16 cellular contexts compared by ENCODE assay signal in genomic region chr7:132059141-132059540, GRCh38.
A peak's percentile ranks its signal among the peaks of the same experiment; 100 is the strongest.
DNase-seq lines count a peak whose midpoint lies in the region; ATAC-seq and TF ChIP-seq lines count a peak whose summit lies in the region.
"Had no signal": no experiment of that assay in that cellular context is flagged by ENCODE, and none has a peak within 500 bp of the region (broad histone marks: within the 10 kb centered on the region; RNA-seq: fewer than 3 reads in every experiment).

No MANE protein-coding gene starts in this region.

- H3K36me3 ChIP-seq in trophoblast cell (ENCODE audit: control insufficient read depth in 1 of 2, insufficient read depth in 2 of 2, low read length in 2 of 2) = no peaks in the 10 kb centered on the region
- no peaks in the 10 kb centered on the region for H3K36me3 ChIP-seq in gastroesophageal sphincter
- H3K36me3 ChIP-seq: Peyer's patch, suprapubic skin had no signal

- H3K27me3 ChIP-seq in trophoblast cell (ENCODE audit: insufficient read depth, low read length) (no peaks in the 10 kb centered on the region), gastroesophageal sphincter (no peaks in the 10 kb centered on the region)
- H3K27me3 ChIP-seq: Peyer's patch had no signal

- no peaks in the 10 kb centered on the region for H3K79me2 ChIP-seq in trophoblast cell (ENCODE audit: control insufficient read depth, insufficient read depth, low read length, poor library complexity)

- peaks cover 1% of the 10 kb centered on the region for H3K36me3 Mint-ChIP-seq in activated naive CD8-positive, alpha-beta T cell treated with anti-CD3 and anti-CD28 coated beads, Interleukin-2, amount 50 U/mL, for 24 hours (ENCODE audit: low read depth)

- no peak overlapping the region for H2AFZ ChIP-seq in trophoblast cell (ENCODE audit: insufficient read depth, low read length, poor library complexity)

- DNase-seq in activated naive CD8-positive, alpha-beta T cell treated with anti-CD3 and anti-CD28 coated beads, Interleukin-2, amount 50 U/mL, for 24 hours = no peak
- DNase-seq in trophoblast cell = no peak
- DNase-seq: activated CD4-positive, alpha-beta T cell treated with anti-CD3 and anti-CD28 coated beads for 48 hours; activated T-cell treated with anti-CD3 and anti-CD28 coated beads, Interleukin-2, amount 50 U/mL, for 4 hours; Caco-2; dorsolateral prefrontal cortex; NCI-H1417; Peyer's patch; SK-N-SH; stimulated activated CD4-positive, alpha-beta T cell treated with anti-CD3 and anti-CD28 coated beads, Interleukin-2, amount 100 ng/mL, for 24 hours had no signal

- H3K23ac ChIP-seq in trophoblast cell (ENCODE audit: low read length) = no peak overlapping the region

- H2AK5ac ChIP-seq in trophoblast cell (ENCODE audit: low read length) = no peak overlapping the region

- ATAC-seq in GM18517 (IDR thresholded peaks at IDR 0.05; ENCODE audit: unreplicated experiment) = peak; percentile 65
- peak; percentile 71 for ATAC-seq in GM19372 (IDR thresholded peaks at IDR 0.05; ENCODE audit: low read depth, unreplicated experiment)
- peak; percentile 89 for ATAC-seq in HG03095 (IDR thresholded peaks at IDR 0.05; ENCODE audit: unreplicated experiment)
- ATAC-seq in activated naive CD8-positive, alpha-beta T cell treated with anti-CD3 and anti-CD28 coated beads, Interleukin-2, amount 50 U/mL, for 24 hours = peak; percentile 40
- no peak for ATAC-seq in gastroesophageal sphincter
- no peak for ATAC-seq in GM19328 (IDR thresholded peaks at IDR 0.05; ENCODE audit: unreplicated experiment)

- no peak overlapping the region for H3K27ac ChIP-seq in trophoblast cell (ENCODE audit: low read depth, low read length)
- no peak overlapping the region for H3K27ac ChIP-seq in gastroesophageal sphincter
- H3K27ac ChIP-seq: dorsolateral prefrontal cortex, Peyer's patch, suprapubic skin had no signal

- no peak overlapping the region for H3K9ac ChIP-seq in trophoblast cell (ENCODE audit: low read length)
- H3K9ac ChIP-seq: SK-N-SH had no signal

- H3K4me3 Mint-ChIP-seq in activated naive CD8-positive, alpha-beta T cell treated with anti-CD3 and anti-CD28 coated beads, Interleukin-2, amount 50 U/mL, for 24 hours = no peak overlapping the region
- H3K4me3 Mint-ChIP-seq: activated T-cell treated with anti-CD3 and anti-CD28 coated beads, Interleukin-2, amount 50 U/mL, for 4 hours had no signal

- H4K91ac ChIP-seq in trophoblast cell (ENCODE audit: low read depth, low read length) = no peak overlapping the region

- no peak overlapping the region for H3K14ac ChIP-seq in trophoblast cell (ENCODE audit: low read length)

- no peak overlapping the region for H3K27ac Mint-ChIP-seq in activated naive CD8-positive, alpha-beta T cell treated with anti-CD3 and anti-CD28 coated beads, Interleukin-2, amount 50 U/mL, for 24 hours

- H4K8ac ChIP-seq in trophoblast cell (ENCODE audit: low read depth, low read length) = no peak overlapping the region

- H2BK120ac ChIP-seq in trophoblast cell (ENCODE audit: insufficient read depth, low read length, poor library complexity) = no peak overlapping the region

- H3K18ac ChIP-seq in trophoblast cell (ENCODE audit: low read length) = no peak overlapping the region

- TF ChIP-seq POLR2A in gastroesophageal sphincter (IDR thresholded peaks at IDR 0.05) = no peak

- no peak overlapping the region for H3K4me3 ChIP-seq in trophoblast cell (ENCODE audit: low read depth, low read length)
- H3K4me3 ChIP-seq in gastroesophageal sphincter = no peak overlapping the region
- H3K4me3 ChIP-seq: dorsolateral prefrontal cortex, Peyer's patch, suprapubic skin had no signal

- no peak overlapping the region for H4K12ac ChIP-seq in trophoblast cell (ENCODE audit: low read depth, low read length)

- TF ChIP-seq CTCF in gastroesophageal sphincter (IDR thresholded peaks at IDR 0.05) = no peak

- no peak overlapping the region for H3K4me2 ChIP-seq in trophoblast cell (ENCODE audit: low read length)
- H3K4me2 ChIP-seq: SK-N-SH had no signal

- H2BK5ac ChIP-seq in trophoblast cell (ENCODE audit: low read depth, low read length, poor library complexity) = no peak overlapping the region

- H3K9me3 ChIP-seq in trophoblast cell (ENCODE audit: insufficient read depth, low read depth, low read length) (peaks cover 7% of the 10 kb centered on the region), gastroesophageal sphincter (no peaks in the 10 kb centered on the region)
- H3K9me3 ChIP-seq: Peyer's patch, SK-N-SH, suprapubic skin had no signal

- H3K4me1 ChIP-seq in trophoblast cell (ENCODE audit: control insufficient read depth in 1 of 2, insufficient read depth in 2 of 2, low read length in 2 of 2) (no peaks in the 10 kb centered on the region), gastroesophageal sphincter (peaks cover 0 to 19% (median 3%) of the 10 kb centered on the region in 3 donors)
- H3K4me1 ChIP-seq: Caco-2, Peyer's patch, suprapubic skin had no signal

- H3K9me3 Mint-ChIP-seq in activated naive CD8-positive, alpha-beta T cell treated with anti-CD3 and anti-CD28 coated beads, Interleukin-2, amount 50 U/mL, for 24 hours = peaks cover 5% of the 10 kb centered on the region

- H3K4ac ChIP-seq in trophoblast cell (ENCODE audit: low read depth, low read length) = no peak overlapping the region

- no CpG with 5 or more reads among the region's 4 CpGs for WGBS in trophoblast cell (ENCODE audit: extremely low coverage, insufficient coverage, insufficient read length)
- WGBS in gastroesophageal sphincter (ENCODE audit: low coverage in 1 of 2), 2 donors = 77 to 80% methylated on average over 3 of the region's 4 CpGs

- H3K79me1 ChIP-seq in trophoblast cell (ENCODE audit: low read length) = no peaks in the 10 kb centered on the region

- H3K27me3 Mint-ChIP-seq in activated naive CD8-positive, alpha-beta T cell treated with anti-CD3 and anti-CD28 coated beads, Interleukin-2, amount 50 U/mL, for 24 hours = peaks cover 7% of the 10 kb centered on the region

- no peak overlapping the region for H2BK12ac ChIP-seq in trophoblast cell (ENCODE audit: low read length)

- TF ChIP-seq EP300 in gastroesophageal sphincter (IDR thresholded peaks at IDR 0.05) = no peak

- H3K4me1 Mint-ChIP-seq in activated naive CD8-positive, alpha-beta T cell treated with anti-CD3 and anti-CD28 coated beads, Interleukin-2, amount 50 U/mL, for 24 hours = no peaks in the 10 kb centered on the region

Comparison
In these comparisons a context has a peak if more than half of its experiments do, and no peak if none do; other contexts are left out.
1. ATAC-seq: peak in GM18517 (single experiment), GM19372 (single experiment), HG03095 (single experiment) and activated naive CD8-positive, alpha-beta T cell treated with anti-CD3 and anti-CD28 coated beads, Interleukin-2, amount 50 U/mL, for 24 hours (single experiment); none in gastroesophageal sphincter (single experiment) and GM19328 (single experiment).